In genomic region chr5:122312670-122312988, GRCh38 we compare ENCODE assay signal across 8 cellular contexts. TPM values are rescaled to one million over a fixed set of nuclear protein-coding genes. Genes with fewer than 3 reads are reported as not detected.
DNase-seq lines count a peak whose midpoint lies in the region; ATAC-seq, FAIRE-seq and TF ChIP-seq lines count a peak whose summit lies in the region.

No MANE protein-coding gene starts in this region.

- TF ChIP-seq CTCF in BJ (IDR thresholded peaks at IDR 0.05; ENCODE audit: insufficient read depth, low read depth, low read length) = no peak
- no peak for TF ChIP-seq CTCF in body of pancreas (IDR thresholded peaks at IDR 0.05)
- TF ChIP-seq CTCF in keratinocyte (optimal IDR thresholded peaks at IDR 0.05 in 1 of 3, IDR thresholded peaks at IDR 0.05 in 1 of 3, conservative IDR thresholded peaks at IDR 0.05 in 1 of 3; ENCODE audit: extremely low read depth in 1 of 3, insufficient read depth in 2 of 3, low read length in 3 of 3) = no peak
- TF ChIP-seq CTCF in spleen (IDR thresholded peaks at IDR 0.05 in 8 of 11, conservative IDR thresholded peaks at IDR 0.05 in 3 of 11) = no peak

- ATAC-seq in HG02588 (IDR thresholded peaks at IDR 0.05; ENCODE audit: unreplicated experiment) = peak; percentile 9
- peak; percentile 49 for ATAC-seq in body of pancreas
- no peak for ATAC-seq in GM21825 (IDR thresholded peaks at IDR 0.05; ENCODE audit: unreplicated experiment)
- no peak for ATAC-seq in GM19324 (IDR thresholded peaks at IDR 0.05; ENCODE audit: low FRiP score, unreplicated experiment)

- no peak for FAIRE-seq in keratinocyte (lab: Jason Lieb, UNC)

- intact Hi-C loops in body of pancreas (cut with DNase I) (no loop called here), spleen (cut with DNase I; ENCODE audit: low total_unique reads) (loop anchor here (10.0 kb wide), 1 partner anchor 82 kb away; no protein-coding TSS in a partner anchor)

- H3K4me1 ChIP-seq in body of pancreas = peaks cover 15% of the 10 kb centered on the region
- H3K4me1 ChIP-seq in keratinocyte (ENCODE audit: control insufficient read depth, extremely low read depth, insufficient read depth, low read length) = peaks cover 11% of the 10 kb centered on the region
- H3K4me1 ChIP-seq in spleen = peaks cover 0 to 23% (median 13%) of the 10 kb centered on the region in 6 donors

- no peaks in the 10 kb centered on the region for H3K9me1 ChIP-seq in keratinocyte (ENCODE audit: control insufficient read depth, extremely low read depth, insufficient read depth, low read length)

- H3K4me3 ChIP-seq in BJ (ENCODE audit: low read depth, low read length) (peak overlapping the region; percentile 66), body of pancreas (no peak overlapping the region), keratinocyte (ENCODE audit: control insufficient read depth in 2 of 3, extremely low read depth in 1 of 3, insufficient read depth in 2 of 3, low read depth in 1 of 3, low read length in 3 of 3) (peak overlapping the region; percentile 34 to 69 (median 66)), spleen (peak overlapping the region; percentile 16 to 70 (median 47))

- CTCF ChIA-PET in BJ (lab: Yijun Ruan, JAX) = no interaction called here

- no peaks in the 10 kb centered on the region for H3K79me2 ChIP-seq in keratinocyte (ENCODE audit: control insufficient read depth, insufficient read depth, low read length)

- peak overlapping the region; percentile 83 for H2AFZ ChIP-seq in keratinocyte (ENCODE audit: control insufficient read depth, low read length)

- POLR2A ChIA-PET in BJ (lab: Charles Lee) = no interaction called here

- H3K27me3 ChIP-seq in BJ (ENCODE audit: control insufficient read depth, insufficient read depth, low read length) = no peaks in the 10 kb centered on the region; the same call in 1 of the 2 replicates
- peaks cover 0 to 12% of the 10 kb centered on the region in 2 donors for H3K27me3 ChIP-seq in body of pancreas
- peaks cover 22% of the 10 kb centered on the region for H3K27me3 ChIP-seq in keratinocyte (ENCODE audit: control insufficient read depth, extremely low read depth, insufficient read depth, low read length)
- peaks cover 0 to 64% (median 15%) of the 10 kb centered on the region in 7 donors for H3K27me3 ChIP-seq in spleen (replicated peaks in 1 of 7)

- H3K36me3 ChIP-seq in BJ (ENCODE audit: control insufficient read depth, insufficient read depth, low read length) (no peaks in the 10 kb centered on the region), body of pancreas (replicated peaks in 1 of 2; ENCODE audit: insufficient read depth in 1 of 2, low read depth in 2 of 2) (no peaks in the 10 kb centered on the region), keratinocyte (ENCODE audit: control insufficient read depth in 2 of 2, extremely low read depth in 1 of 2, insufficient read depth in 2 of 2, low read length in 2 of 2) (no peaks in the 10 kb centered on the region), spleen (no peaks in the 10 kb centered on the region)

- WGBS in body of pancreas, 2 donors = 2 to 3% methylated on average over 14 of the region's 14 CpGs
- 1 to 2% (median 1%) methylated on average over 14 of the region's 14 CpGs for WGBS in spleen, 5 donors

- dilution Hi-C loops in keratinocyte (cut with MboI; ENCODE audit: extremely low pct_ligation_motif_present, low sequenced_read_pairs) = no loop called here

- DNase-seq in BJ (ENCODE audit: low read depth) (no peak), body of pancreas (peak in 2 of 4 donors; percentile 19 to 20), keratinocyte (ENCODE audit: low read depth, low spot score) (no peak), spleen (peak; percentile 69), iPS-NIHi11 (ENCODE audit: low spot score) (no peak)

- H3K27ac ChIP-seq in body of pancreas (no peak overlapping the region), keratinocyte (ENCODE audit: control insufficient read depth, insufficient read depth, low read length) (no peak overlapping the region), spleen (peak overlapping the region in 7 of 8 donors; percentile 52 to 86 (median 78))

- peak overlapping the region; percentile 96 for H3K4me2 ChIP-seq in keratinocyte (ENCODE audit: control insufficient read depth, extremely low read depth, insufficient read depth, low read depth, low read length)

- TF ChIP-seq POLR2A in body of pancreas (IDR thresholded peaks at IDR 0.05) (no peak), spleen (IDR thresholded peaks at IDR 0.05) (no peak)

- H3K9me3 ChIP-seq in body of pancreas (no peaks in the 10 kb centered on the region), keratinocyte (ENCODE audit: control insufficient read depth, low read depth, low read length) (no peaks in the 10 kb centered on the region), spleen (peaks cover 0 to 8% (median 0%) of the 10 kb centered on the region in 8 donors)

- peak overlapping the region; percentile 19 for H3K9ac ChIP-seq in keratinocyte (ENCODE audit: control insufficient read depth, extremely low read depth, insufficient read depth, low read length)

- no peaks in the 10 kb centered on the region for H4K20me1 ChIP-seq in keratinocyte (ENCODE audit: control insufficient read depth, extremely low read depth, insufficient read depth, low read length)

RNA-seq across cellular contexts. Expression of gene SNCAIP, which starts 0.6 kb away (rescaled TPM):
- polyA plus RNA-seq in BJ (2011; rRNA removed) = 1.5 and 1.7 TPM in 2 replicates
- polyA minus RNA-seq in BJ (2011; rRNA and poly(A)+ RNA removed) = 1.7 and 1.9 TPM in 2 replicates
- 1 to 10 TPM; 1.3 to 2.6 TPM for total RNA-seq in body of pancreas
- not detected in 3 replicates for polyA plus RNA-seq in keratinocyte
- not detected for polyA plus RNA-seq in keratinocyte (2011; ENCODE audit: low read depth)
- 0.03 TPM in 1 of 2 replicates, not detected in the other for polyA plus RNA-seq in keratinocyte (2011; cell fraction: cytosol; rRNA removed)
- 0.05 TPM in 1 of 2 replicates, not detected in the other for polyA plus RNA-seq in keratinocyte (2011; cell fraction: nucleus; rRNA removed)
- polyA plus RNA-seq in keratinocyte (2012; ENCODE audit: low replicate concordance) = not detected in 2 replicates
- not detected in 3 replicates for polyA minus RNA-seq in keratinocyte
- not detected for polyA minus RNA-seq in keratinocyte (2011; cell fraction: cytosol; rRNA and poly(A)+ RNA removed)
- not detected in 2 replicates for polyA minus RNA-seq in keratinocyte (2011; cell fraction: nucleus; rRNA and poly(A)+ RNA removed)
- total RNA-seq in spleen = 10 to 100 TPM in 6 of 7 donors, 1 to 10 TPM in 1; 9.9 to 51.3 (median 19.8) TPM
- polyA plus RNA-seq in spleen = 10 to 100 TPM in 1 of 3 donors, 1 to 10 TPM in 2; 5.4 to 12.1 (median 6.9) TPM

Comparison
In these comparisons a context has a peak if more than half of its experiments do, and no peak if none do; other contexts are left out.
1. H3K4me3 ChIP-seq: peak in BJ (single experiment), keratinocyte (3 of 3) and spleen (8 of 8); none in body of pancreas (0 of 2).
2. ATAC-seq: peak in HG02588 (single experiment) and body of pancreas (single experiment); none in GM21825 (single experiment) and GM19324 (single experiment).
3. H3K27ac ChIP-seq: peak in spleen (7 of 8); none in body of pancreas (0 of 4) and keratinocyte (single experiment).